ENCODE assay signal across 10 cellular contexts in the genomic region with DNA sequence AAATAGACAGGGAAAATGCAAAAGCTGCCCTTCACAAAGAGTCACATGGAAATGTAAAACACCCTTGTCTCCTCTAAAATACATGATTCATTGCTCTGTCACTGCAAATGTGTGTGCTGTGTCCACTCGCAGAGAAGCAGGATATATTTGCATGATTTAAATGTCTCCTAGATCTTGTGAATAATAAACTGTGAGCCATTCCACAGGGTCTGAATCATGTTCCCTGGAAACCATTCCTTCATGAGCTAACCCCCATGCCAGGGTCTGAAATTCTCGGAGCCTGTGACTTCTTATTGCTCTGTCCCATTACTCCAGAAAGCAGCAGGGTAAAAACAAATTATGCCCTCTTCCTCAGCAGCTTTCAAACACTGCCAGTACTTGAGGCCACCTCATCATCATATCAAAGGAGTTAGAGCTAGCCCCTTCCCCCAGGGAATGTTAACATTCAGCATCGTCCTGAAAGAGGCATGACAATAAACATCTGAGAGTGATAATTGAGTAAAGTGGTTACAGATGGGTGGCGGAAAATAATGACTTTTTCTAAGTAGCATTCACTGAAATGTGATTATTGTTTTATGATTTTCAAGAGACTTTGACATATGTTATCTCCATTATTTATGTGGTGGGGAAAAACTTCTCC. TPM values are rescaled to one million over a fixed set of nuclear protein-coding genes. Genes with fewer than 3 reads are reported as not detected.
A peak's percentile ranks its signal among the peaks of the same experiment; 100 is the strongest.
DNase-seq lines count a peak whose midpoint lies in the region; ATAC-seq, FAIRE-seq and TF ChIP-seq lines count a peak whose summit lies in the region.
"Had no signal": no experiment of that assay in that cellular context is flagged by ENCODE, and none has a peak within 500 bp of the region (broad histone marks: within the 10 kb centered on the region; RNA-seq: fewer than 3 reads in every experiment).

No MANE protein-coding gene starts in this region.

- ATAC-seq in WTC11 (peak; percentile 86), natural killer cell (no peak)
- ATAC-seq: HCT116 had no signal

- peaks cover 43% of the 10 kb centered on the region for H3K4me1 Mint-ChIP-seq in WTC11
- H3K4me1 Mint-ChIP-seq in Caco-2 (ENCODE audit: low read depth, unreplicated experiment), result no peaks in the 10 kb centered on the region
- H3K4me1 Mint-ChIP-seq in natural killer cell, result no peaks in the 10 kb centered on the region

- H3K36me3 Mint-ChIP-seq in WTC11 (peaks cover 5% of the 10 kb centered on the region; the same call in 1 of the 2 replicates), Caco-2 (ENCODE audit: insufficient read depth, unreplicated experiment) (no peaks in the 10 kb centered on the region), natural killer cell (no peaks in the 10 kb centered on the region)

- no TSS peak for BruUV-seq in Caco-2 (replicated peaks; lab: Mats Ljungman, UMichigan)

- POLR2A ChIA-PET in WTC11 (lab: Charles Lee) (interaction anchor here (0.7 kb wide), 1 partner anchor 13 kb away, joined by 4 read pairs; no protein-coding TSS in a partner anchor), Caco-2 (lab: Charles Lee) (no interaction called here)

- H3K27ac Mint-ChIP-seq in WTC11, result no peak overlapping the region
- H3K27ac Mint-ChIP-seq in Caco-2 (ENCODE audit: unreplicated experiment), result no peak overlapping the region
- H3K27ac Mint-ChIP-seq in natural killer cell, result no peak overlapping the region

- TF ChIP-seq POLR2A in GM12891 (IDR thresholded peaks at IDR 0.05; ENCODE audit: low read depth, low read length), result no peak

- H3K4me3 ChIP-seq in AG09309 (ENCODE audit: control insufficient read depth, low read depth, low read length) (no peak overlapping the region; the same call in 1 of the 2 replicates), Caco-2 (ENCODE audit: low read depth, low read length) (no peak overlapping the region)

- H3K4me3 Mint-ChIP-seq in WTC11 (peak overlapping the region; percentile 57), Caco-2 (ENCODE audit: unreplicated experiment) (no peak overlapping the region), natural killer cell (no peak overlapping the region)

- H3K9me3 ChIP-seq in Caco-2, result no peaks in the 10 kb centered on the region

- CTCF ChIA-PET in WTC11 (lab: Charles Lee) (interaction anchor here (0.6 to 1.7 kb wide), 3 partner anchors 29 to 491 kb away, joined by 3 to 4 read pairs (median 3); no protein-coding TSS in a partner anchor), Caco-2 (lab: Charles Lee) (no interaction called here)

- peaks cover 62% of the 10 kb centered on the region for H3K27me3 Mint-ChIP-seq in WTC11 (ENCODE audit: low read depth)
- peaks cover 21% of the 10 kb centered on the region for H3K27me3 Mint-ChIP-seq in Caco-2 (ENCODE audit: insufficient read depth, unreplicated experiment)
- H3K27me3 Mint-ChIP-seq in natural killer cell (ENCODE audit: low read depth in 2 of 2), result peaks cover 19 to 25% of the 10 kb centered on the region in 2 donors

- no peaks in the 10 kb centered on the region for H3K36me3 ChIP-seq in Caco-2 (ENCODE audit: control insufficient read depth, insufficient read depth, low read length)

- H3K9me3 Mint-ChIP-seq in WTC11, result peaks cover 10% of the 10 kb centered on the region
- no peaks in the 10 kb centered on the region for H3K9me3 Mint-ChIP-seq in Caco-2 (ENCODE audit: unreplicated experiment)
- no peaks in the 10 kb centered on the region for H3K9me3 Mint-ChIP-seq in natural killer cell

- no peaks in the 10 kb centered on the region for H3K4me1 ChIP-seq in Caco-2

- TF ChIP-seq CTCF in AG09309 (IDR thresholded peaks at IDR 0.05; ENCODE audit: control insufficient read depth, insufficient read depth, low read depth, low read length, missing control alignments), result no peak
- no peak for TF ChIP-seq CTCF in WTC11 (IDR thresholded peaks at IDR 0.05)
- no peak for TF ChIP-seq CTCF in Caco-2 (IDR thresholded peaks at IDR 0.05; ENCODE audit: insufficient read depth in 1 of 2, low read depth in 1 of 2, low read length in 1 of 2, severe bottlenecking in 1 of 2, unreplicated experiment in 1 of 2)
- no peak for TF ChIP-seq CTCF in natural killer cell (IDR thresholded peaks at IDR 0.05)

- intact Hi-C loops in Caco-2 (cut with micrococcal nuclease; ENCODE audit: unreplicated experiment) (no loop called here), natural killer cell (cut with micrococcal nuclease) (no loop called here)

- DNase-seq in AG09309 (ENCODE audit: low read depth) (peak; percentile 74), NCI-H1092 treated with DMSO at 0.1 percent for 48 hours (lab: John Stamatoyannopoulos, UW) (peak; percentile 65), WTC11 (ENCODE audit: low spot score) (no peak), iPS-NIHi7 (ENCODE audit: extremely low spot score) (peak; percentile 44), Caco-2 (no peak), natural killer cell (no peak), UCSD-AML1 (lab: John Stamatoyannopoulos, UW; ENCODE audit: unreplicated experiment) (no peak), GM12891 (ENCODE audit: insufficient read length, low spot score) (no peak)

- H3K27me3 ChIP-seq in Caco-2 (replicated peaks; ENCODE audit: control insufficient read depth, insufficient read depth, low read length), result no peaks in the 10 kb centered on the region

- FAIRE-seq in GM12891 (lab: Jason Lieb, UNC), result no peak
- FAIRE-seq: D721Med had no signal

TF ChIP-seq in WTC11, 78 proteins besides CTCF, POLR2A, EP300 and RAD21:
- TF ChIP-seq E2F1 (CRISPR knock-in tag; IDR thresholded peaks at IDR 0.05), result no peak
- TF ChIP-seq, protein P1, sequence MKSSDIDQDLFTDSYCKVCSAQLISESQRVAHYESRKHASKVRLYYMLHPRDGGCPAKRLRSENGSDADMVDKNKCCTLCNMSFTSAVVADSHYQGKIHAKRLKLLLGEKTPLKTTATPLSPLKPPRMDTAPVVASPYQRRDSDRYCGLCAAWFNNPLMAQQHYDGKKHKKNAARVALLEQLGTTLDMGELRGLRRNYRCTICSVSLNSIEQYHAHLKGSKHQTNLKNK (CRISPR knock-in tag; IDR thresholded peaks at IDR 0.05), result no peak
- TF ChIP-seq CREB1 (CRISPR knock-in tag; IDR thresholded peaks at IDR 0.05), result no peak
- TF ChIP-seq RORB (CRISPR knock-in tag; IDR thresholded peaks at IDR 0.05), result no peak
- no peak for TF ChIP-seq SOX15 (CRISPR knock-in tag; IDR thresholded peaks at IDR 0.05)
TF ChIP-seq in WTC11: peak in this region for 0.

TF ChIP-seq in GM12891, 5 proteins besides CTCF, POLR2A, EP300 and RAD21:
- TF ChIP-seq POU2F2 (IDR thresholded peaks at IDR 0.05; ENCODE audit: low read depth, low read length) (no peak), POLR2AphosphoS5 (IDR thresholded peaks at IDR 0.05; ENCODE audit: low read depth, low read length) (no peak), TAF1 (IDR thresholded peaks at IDR 0.05; ENCODE audit: low read depth, low read length) (no peak), PAX5 (IDR thresholded peaks at IDR 0.05; ENCODE audit: insufficient read depth, low read length, severe bottlenecking) (no peak), SPI1 (IDR thresholded peaks at IDR 0.05; ENCODE audit: low read depth, low read length) (no peak)

RNA-seq across cellular contexts. Expression of gene CNGA3, which starts 11.7 kb away (rescaled TPM):
- not detected in 3 replicates for total RNA-seq in WTC11 (2021)
- not detected in 2 replicates for total RNA-seq in Caco-2 (2022)
- not detected for total RNA-seq in natural killer cell
- polyA plus RNA-seq in GM12891 (2012; ENCODE audit: low read depth, missing spikeins), result not detected

Comparison
In these comparisons a context has a peak if more than half of its experiments do, and no peak if none do; other contexts are left out.
1. DNase-seq: peak in AG09309 (single experiment), NCI-H1092 treated with DMSO at 0.1 percent for 48 hours (single experiment) and iPS-NIHi7 (single experiment); none in WTC11 (single experiment), Caco-2 (0 of 2), natural killer cell (single experiment), UCSD-AML1 (single experiment) and GM12891 (single experiment).